In genomic region chr4:38831653-38832052, GRCh38 we compare ENCODE assay signal across 24 cellular contexts. TPM values are rescaled to one million over a fixed set of nuclear protein-coding genes. Genes with fewer than 3 reads are reported as not detected.
"Had no signal": no experiment of that assay in that cellular context is flagged by ENCODE, and none has a peak within 500 bp of the region (broad histone marks: within the 10 kb centered on the region; RNA-seq: fewer than 3 reads in every experiment).

No MANE protein-coding gene starts in this region.

- H3K36me3 ChIP-seq: breast epithelium, pancreas, right lobe of liver, upper lobe of right lung had no signal

- DNase-seq: activated CD4-positive, alpha-beta memory T cell treated with anti-CD3 and anti-CD28 coated beads, Interleukin-2, amount 10 ng/mL, durations not matched to agents 7 days and 5 days; activated CD4-positive, alpha-beta T cell treated with anti-CD3 and anti-CD28 coated beads for 48 hours; activated CD4-positive, CD25-positive, alpha-beta regulatory T cell; activated CD8-positive, alpha-beta memory T cell treated with anti-CD3 and anti-CD28 coated beads, Interleukin-2, amount 10 ng/mL, durations not matched to agents 7 days and 5 days; activated naive CD4-positive, alpha-beta T cell treated with Interleukin-2 at 50 U/mL for 16 hours; activated naive CD8-positive, alpha-beta T cell treated with anti-CD3 and anti-CD28 coated beads, Interleukin-2, amount 10 ng/mL, durations not matched to agents 7 days and 5 days; activated T-cell treated with anti-CD3 and anti-CD28 coated beads, Interleukin-2, amount 50 U/mL, for 24 hours; anterior cingulate cortex; cortex of kidney; effector CD4-positive, alpha-beta T cell; foreskin melanocyte; kidney; pancreas; right lobe of liver; stimulated activated CD4-positive, alpha-beta T cell treated with anti-CD3 and anti-CD28 coated beads, Interleukin-4, amount 100 ng/mL, for 4 hours; stimulated activated naive B cell treated with anti-CD40 and anti-IgM and Interleukin-4, amounts not matched to agents 10 μg/mL and 1 μg/mL and 100 μg/mL, for 72 hours; T1000; upper lobe of right lung had no signal

- H3K27ac ChIP-seq: breast epithelium, neutrophil, pancreas, right lobe of liver, upper lobe of right lung had no signal

- H3K4me3 ChIP-seq: breast epithelium, lung, pancreas, right lobe of liver, upper lobe of right lung had no signal

- ATAC-seq: activated CD8-positive, alpha-beta memory T cell treated with anti-CD3 and anti-CD28 coated beads, Interleukin-2, amount 10 ng/mL, durations not matched to agents 7 days and 5 days; natural killer cell treated with Interleukin-12 subunit alpha and Interleukin-12 subunit beta and Interleukin-15 and Interleukin-18, amount 100 ng/mL, for 72 hours; pancreas; stimulated activated naive B cell treated with anti-CD40 and anti-IgM and Interleukin-4, amounts not matched to agents 10 μg/mL and 1 μg/mL and 100 μg/mL, for 72 hours had no signal

- H3K4me1 ChIP-seq: breast epithelium, upper lobe of right lung had no signal

- H3K27me3 ChIP-seq: breast epithelium, neutrophil, pancreas, right lobe of liver, upper lobe of right lung had no signal

- H3K9me3 ChIP-seq: neutrophil, pancreas, right lobe of liver, upper lobe of right lung had no signal

RNA-seq across cellular contexts. Expression of gene TLR10, which starts 48.9 kb away (rescaled TPM):
- total RNA-seq: activated T-helper 2 cell treated with anti-CD3 and anti-CD28 coated beads, Interferon-gamma antibody, Interleukin-2, Interleukin-4, amounts not matched to agents 10 μg/mL and 5 μg/mL and 100 μg/mL, durations not matched to agents 14 hours and 24 hours and 36 hours; mesothelial cell of epicardium; natural killer cell treated with Interleukin-12 subunit alpha and Interleukin-12 subunit beta and Interleukin-15 and Interleukin-18, amount 100 ng/mL, for 72 hours had no signal
